10 cellular contexts compared by ENCODE assay signal in the genomic region with DNA sequence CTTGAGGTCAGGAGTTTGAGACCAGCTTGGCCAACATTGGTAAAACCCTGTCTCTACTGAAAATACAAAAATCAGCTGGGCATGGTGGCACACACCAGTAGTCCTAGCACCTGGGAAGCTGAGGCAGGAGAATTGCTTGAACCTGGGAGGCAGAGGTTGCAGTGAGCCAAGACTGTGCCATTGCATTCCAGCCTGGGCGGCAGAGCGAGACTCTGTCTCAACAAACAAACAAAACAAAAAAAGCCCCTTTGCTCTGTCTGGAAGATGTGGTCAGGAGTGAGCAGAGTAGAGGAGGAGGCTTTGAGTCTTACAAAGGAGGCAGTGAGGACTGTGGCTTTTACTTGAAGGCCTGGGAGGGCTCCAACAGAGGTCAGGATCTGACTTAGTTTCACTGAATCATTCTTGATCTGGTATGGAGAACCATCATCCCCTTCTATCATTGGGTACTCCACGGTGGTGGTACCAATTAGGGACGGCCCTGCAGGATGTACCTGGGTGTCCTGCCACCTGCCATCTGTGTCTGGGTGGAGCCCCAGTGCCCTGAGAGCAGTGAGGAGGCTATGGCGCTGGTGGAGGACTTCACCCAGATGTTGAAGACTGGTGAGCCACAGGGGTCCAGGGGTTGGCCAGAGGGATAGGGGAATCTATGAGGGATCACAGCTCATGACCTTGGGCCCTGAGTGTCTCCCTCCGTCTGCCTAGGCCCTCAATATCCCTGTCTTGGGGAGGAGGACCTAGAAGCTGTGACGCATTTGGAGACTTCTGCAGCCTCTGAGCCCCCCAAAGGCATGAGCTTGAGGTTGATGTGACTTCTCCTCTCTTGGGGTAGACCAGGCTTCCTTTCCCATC. TPM values are rescaled to one million over a fixed set of nuclear protein-coding genes. Genes with fewer than 3 reads are reported as not detected.
DNase-seq lines count a peak whose midpoint lies in the region; ATAC-seq, FAIRE-seq and TF ChIP-seq lines count a peak whose summit lies in the region.
"Had no signal": no experiment of that assay in that cellular context is flagged by ENCODE, and none has a peak within 500 bp of the region (broad histone marks: within the 10 kb centered on the region; RNA-seq: fewer than 3 reads in every experiment).

No MANE protein-coding gene starts in this region.

- H3K9ac ChIP-seq in BLaER1 (no peak overlapping the region), kidney (ENCODE audit: low read length in 2 of 2) (no peak overlapping the region)

- H3K4me2 ChIP-seq in BLaER1: peak overlapping the region; percentile 64

- no peaks in the 10 kb centered on the region for H3K27me3 ChIP-seq in BLaER1
- no peaks in the 10 kb centered on the region for H3K27me3 ChIP-seq in Peyer's patch

- H3K36me3 ChIP-seq in BLaER1 (peaks cover 32% of the 10 kb centered on the region), Peyer's patch (peaks cover 0 to 16% (median 0%) of the 10 kb centered on the region in 3 donors), kidney (ENCODE audit: control insufficient read depth in 1 of 2, insufficient read depth in 2 of 2, low read length in 2 of 2) (peaks cover 0 to 2% of the 10 kb centered on the region in 2 donors)

- no peak for TF ChIP-seq POLR2A in Peyer's patch (IDR thresholded peaks at IDR 0.05)

- intact Hi-C loops in kidney (cut with DNase I): no loop called here

- H3K4me3 ChIP-seq in BLaER1: no peak overlapping the region
- H3K4me3 ChIP-seq in Peyer's patch: no peak overlapping the region
- H3K4me3 ChIP-seq in kidney (ENCODE audit: low read length in 2 of 2): no peak overlapping the region

- peak in 2 of 3 donors; percentile 19 to 40 for DNase-seq in Peyer's patch
- peak; percentile 51 for DNase-seq in kidney
- DNase-seq in medulla oblongata (ENCODE audit: extremely low spot score): no peak
- no peak for DNase-seq in superior temporal gyrus (ENCODE audit: extremely low spot score)
- DNase-seq: anterior cingulate cortex, NCI-H2107, nucleus accumbens had no signal

- TF ChIP-seq CTCF in Peyer's patch (IDR thresholded peaks at IDR 0.05) (no peak), kidney (IDR thresholded peaks at IDR 0.05; ENCODE audit: borderline replicate concordance, extremely low read depth, insufficient read depth) (no peak)

- H3K4me1 ChIP-seq in BLaER1: peaks cover 51% of the 10 kb centered on the region
- H3K4me1 ChIP-seq in Peyer's patch: peaks cover 0 to 10% (median 8%) of the 10 kb centered on the region in 4 donors
- peaks cover 4 to 13% of the 10 kb centered on the region in 2 donors for H3K4me1 ChIP-seq in kidney (ENCODE audit: control insufficient read depth in 1 of 2, insufficient read depth in 1 of 2, low read depth in 1 of 2, low read length in 2 of 2)

- H3K27ac ChIP-seq in BLaER1 (no peak overlapping the region), Peyer's patch (no peak overlapping the region), kidney (ENCODE audit: low read depth in 2 of 2, low read length in 2 of 2) (no peak overlapping the region)

- H3K9me3 ChIP-seq in BLaER1 (no peaks in the 10 kb centered on the region), Peyer's patch (no peaks in the 10 kb centered on the region), kidney (ENCODE audit: control insufficient read depth in 1 of 2, low read length in 2 of 2) (no peaks in the 10 kb centered on the region)

- H4K20me1 ChIP-seq in BLaER1: peaks cover 31% of the 10 kb centered on the region

- ATAC-seq in HG02981 (IDR thresholded peaks at IDR 0.05; ENCODE audit: unreplicated experiment): no peak

- FAIRE-seq in kidney (lab: Jason Lieb, UNC): no peak
- FAIRE-seq: RCC 7860 had no signal

RNA-seq across cellular contexts. Expression of a gene that starts 4.7 kb away (rescaled TPM):
- total RNA-seq in Peyer's patch (100 to 1,000 TPM in 1 of 4 donors, 10 to 100 TPM in 3; 60.9 to 123 (median 82.3) TPM), kidney (38.6 TPM)
- polyA plus RNA-seq in kidney (ENCODE audit: insufficient read depth, low read depth, low replicate concordance): 12.9 TPM

RNA-seq across cellular contexts. Expression of a gene that starts 19.4 kb away (rescaled TPM):
- total RNA-seq in Peyer's patch (10 to 100 TPM; 10.2 to 37.1 (median 18.5) TPM), kidney (60.4 TPM)
- polyA plus RNA-seq in kidney (ENCODE audit: insufficient read depth, low read depth, low replicate concordance): 98.0 TPM

RNA-seq across cellular contexts. Expression of a gene that starts 22.9 kb away (rescaled TPM):
- 100 to 1,000 TPM in 2 of 4 donors, 10 to 100 TPM in 2; 79.2 to 115 (median 101) TPM for total RNA-seq in Peyer's patch
- total RNA-seq in kidney: 142 TPM
- polyA plus RNA-seq in kidney (ENCODE audit: insufficient read depth, low read depth, low replicate concordance): 294 TPM

RNA-seq across cellular contexts. Expression of a gene that starts 33.9 kb away (rescaled TPM):
- 100 to 1,000 TPM; 164 to 281 (median 196) TPM for total RNA-seq in Peyer's patch
- total RNA-seq in kidney: 229 TPM
- 191 TPM for polyA plus RNA-seq in kidney (ENCODE audit: insufficient read depth, low read depth, low replicate concordance)

RNA-seq across cellular contexts. Expression of a gene that starts 58.2 kb away (rescaled TPM):
- total RNA-seq in Peyer's patch: 10 to 100 TPM in 3 of 4 donors, 1 to 10 TPM in 1; 7.4 to 21.6 (median 14.3) TPM
- total RNA-seq in kidney: 16.9 TPM
- polyA plus RNA-seq in kidney (ENCODE audit: insufficient read depth, low read depth, low replicate concordance): 7.7 TPM

Comparison
In these comparisons a context has a peak if more than half of its experiments do, and no peak if none do; other contexts are left out.
1. DNase-seq: peak in Peyer's patch (2 of 3) and kidney (single experiment); none in medulla oblongata (single experiment) and superior temporal gyrus (single experiment).